Comparison of ENCODE assay signal across 20 cellular contexts in genomic region chr15:69308949-69309348, GRCh38. TPM values are rescaled to one million over a fixed set of nuclear protein-coding genes. Genes with fewer than 3 reads are reported as not detected.
A peak's percentile ranks its signal among the peaks of the same experiment; 100 is the strongest.
DNase-seq lines count a peak whose midpoint lies in the region; ATAC-seq, FAIRE-seq and TF ChIP-seq lines count a peak whose summit lies in the region.
"Had no signal": no experiment of that assay in that cellular context is flagged by ENCODE, and none has a peak within 500 bp of the region (broad histone marks: within the 10 kb centered on the region; RNA-seq: fewer than 3 reads in every experiment).

No MANE protein-coding gene starts in this region.

- H2AK5ac ChIP-seq in IMR-90 (ENCODE audit: low read depth, low read length), result 0 out of 2 replicates have a peak overlapping the region, but pooled peaks have one; percentile 35

- H3K56ac ChIP-seq in IMR-90 (ENCODE audit: extremely low read depth, insufficient read depth, low read length), result no peak overlapping the region

- H3K9ac ChIP-seq in IMR-90 (ENCODE audit: low read depth, low read length), result no peak overlapping the region

- peak overlapping the region; percentile 40; the same call in 1 of the 3 replicates for H2BK15ac ChIP-seq in IMR-90 (ENCODE audit: low read depth, low read length)

- H3K14ac ChIP-seq in IMR-90 (replicated peaks; ENCODE audit: low read depth, low read length), result no peak overlapping the region

- dilution Hi-C loops in IMR-90 (cut with HindIII; ENCODE audit: low sequenced_read_pairs, unreplicated experiment), result no loop called here

- H3K4me1 ChIP-seq in A549 (peaks cover 91% of the 10 kb centered on the region), IMR-90 (ENCODE audit: control insufficient read depth, insufficient read depth, low read length) (peaks cover 26% of the 10 kb centered on the region), psoas muscle (no peaks in the 10 kb centered on the region)
- H3K4me1 ChIP-seq: HAP-1 had no signal

- no peak overlapping the region for H4K8ac ChIP-seq in IMR-90 (ENCODE audit: low read depth in 2 of 2, low read length in 2 of 2)

- DNase-seq in A549 (ENCODE audit: low read depth in 1 of 2, low spot score in 1 of 2) (no peak), IMR-90 (no peak), progenitor cell of endocrine pancreas (ENCODE audit: low spot score, unreplicated experiment) (no peak), OCI-M2 (lab: John Stamatoyannopoulos, UW; ENCODE audit: unreplicated experiment) (no peak), psoas muscle (no peak)
- DNase-seq in activated effector memory CD4-positive, alpha-beta T cell treated with Interleukin-2 at 50 U/mL for 16 hours, result no peak
- DNase-seq: 8988T; C1 segment of cervical spinal cord; Calu3; CD4-positive, alpha-beta memory T cell; COR-L47; DMS53; DMS79 treated with DMSO at 0.1 percent for 48 hours; GF-D8; GOT3 had no signal

- peaks cover 2% of the 10 kb centered on the region; the same call in 1 of the 2 replicates for H4K20me1 ChIP-seq in IMR-90 (ENCODE audit: insufficient read depth, low read length)

- no peak overlapping the region for H3K4ac ChIP-seq in IMR-90 (ENCODE audit: low read depth, low read length)

- H2BK120ac ChIP-seq in IMR-90 (ENCODE audit: low read depth, low read length), result no peak overlapping the region

- no peak for TF ChIP-seq POLR2A in A549 (IDR thresholded peaks at IDR 0.05; ENCODE audit: low read length)
- no peak for TF ChIP-seq POLR2A in IMR-90 (IDR thresholded peaks at IDR 0.05; ENCODE audit: low read depth, low read length)

- H3K27ac Mint-ChIP-seq in nephron (peak overlapping the region in 2 of 3 experiments; percentile 1 to 38), progenitor cell of endocrine pancreas (peak overlapping the region; percentile 10)

- H2BK20ac ChIP-seq in IMR-90 (ENCODE audit: low read depth, low read length), result 0 out of 2 replicates have a peak overlapping the region, but pooled peaks have one; percentile 39

- H3K27ac ChIP-seq in A549 (peak overlapping the region; percentile 96 to 97; a peak in 5 of 6 replicates), IMR-90 (ENCODE audit: insufficient read depth, low read length) (no peak overlapping the region), psoas muscle (no peak overlapping the region)

- H2AFZ ChIP-seq in IMR-90 (replicated peaks; ENCODE audit: low read length, poor library complexity), result no peak overlapping the region

- TF ChIP-seq CTCF in A549 (IDR thresholded peaks at IDR 0.05) (no peak), IMR-90 (conservative IDR thresholded peaks at IDR 0.05; ENCODE audit: low read depth, low read length) (no peak), nephron (IDR thresholded peaks at IDR 0.05; ENCODE audit: unreplicated experiment in 3 of 3) (no peak), progenitor cell of endocrine pancreas (IDR thresholded peaks at IDR 0.05; ENCODE audit: unreplicated experiment) (no peak), psoas muscle (IDR thresholded peaks at IDR 0.05) (no peak)

- H3K27me3 Mint-ChIP-seq in nephron (ENCODE audit: low read depth) (peaks cover 28% of the 10 kb centered on the region), progenitor cell of endocrine pancreas (no peaks in the 10 kb centered on the region)

- CTCF ChIA-PET in A549 (lab: Yijun Ruan, JAX), result interaction anchor here (1.8 to 2.7 kb wide), 3 partner anchors 10 to 86 kb away, joined by 8 to 12 read pairs (median 9); no protein-coding TSS in a partner anchor
- CTCF ChIA-PET in IMR-90 (lab: Yijun Ruan, JAX), result no interaction called here

- TF ChIP-seq RAD21 in A549 (conservative IDR thresholded peaks at IDR 0.05 in 1 of 2, IDR thresholded peaks at IDR 0.05 in 1 of 2), result no peak
- TF ChIP-seq RAD21 in IMR-90 (IDR thresholded peaks at IDR 0.05; ENCODE audit: low read length), result no peak

- H3K18ac ChIP-seq in IMR-90 (ENCODE audit: low read depth, low read length), result no peak overlapping the region

- intact Hi-C loops in IMR-90 (cut with micrococcal nuclease) (no loop called here), psoas muscle (cut with DNase I) (no loop called here)

- no peak for FAIRE-seq in A549 (lab: Jason Lieb, UNC)
- FAIRE-seq: GM12891, GM18507, H54 had no signal

- H3K9me3 Mint-ChIP-seq in nephron (peaks cover 3% of the 10 kb centered on the region), progenitor cell of endocrine pancreas (ENCODE audit: low read depth) (peaks cover 3% of the 10 kb centered on the region)

- H3K27me3 ChIP-seq in IMR-90 (ENCODE audit: control insufficient read depth, insufficient read depth, low read length) (no peaks in the 10 kb centered on the region), psoas muscle (ENCODE audit: insufficient read depth in 3 of 3, low read length in 2 of 3) (peaks cover 0 to 9% (median 3%) of the 10 kb centered on the region in 3 donors)

- H3K9me3 ChIP-seq in A549 (no peaks in the 10 kb centered on the region), IMR-90 (ENCODE audit: control insufficient read depth, insufficient read depth, low read length) (no peaks in the 10 kb centered on the region), psoas muscle (no peaks in the 10 kb centered on the region)
- H3K9me3 ChIP-seq: HAP-1 had no signal

- peaks cover 24% of the 10 kb centered on the region for H3K9me1 ChIP-seq in IMR-90 (ENCODE audit: insufficient read depth, low read length)

- no peak overlapping the region for H3K23ac ChIP-seq in IMR-90 (ENCODE audit: low read depth, low read length)

- H3K36me3 Mint-ChIP-seq in nephron (ENCODE audit: low read depth), result peaks cover 7% of the 10 kb centered on the region
- peaks cover 14% of the 10 kb centered on the region for H3K36me3 Mint-ChIP-seq in progenitor cell of endocrine pancreas (ENCODE audit: insufficient read depth)
- H3K36me3 Mint-ChIP-seq: CD4-positive, alpha-beta memory T cell had no signal

- H3K36me3 ChIP-seq in IMR-90 (ENCODE audit: control insufficient read depth, insufficient read depth, low read length) (no peaks in the 10 kb centered on the region), psoas muscle (ENCODE audit: insufficient read depth in 1 of 2, low read depth in 1 of 2) (no peaks in the 10 kb centered on the region)
- H3K36me3 ChIP-seq: HAP-1 had no signal

- 94% methylated on average over 5 of the region's 5 CpGs for WGBS in A549 (ENCODE audit: missing lambda C conversion rate)
- 88% methylated on average over 5 of the region's 5 CpGs; no CpG with 5 or more reads in 1 of the 2 experiments for WGBS in IMR-90 (ENCODE audit: extremely low coverage in 2 of 2, insufficient read length in 1 of 2), 2 experiments
- 69 to 84% (median 84%) methylated on average over 5 of the region's 5 CpGs for WGBS in psoas muscle, 3 donors

- H3K4me2 ChIP-seq in A549 (no peak overlapping the region), IMR-90 (ENCODE audit: low read depth, low read length) (no peak overlapping the region)

- no peak overlapping the region for H4K5ac ChIP-seq in IMR-90 (ENCODE audit: low read depth, low read length)

- H2BK5ac ChIP-seq in IMR-90 (ENCODE audit: low read depth, low read length, poor library complexity, severe bottlenecking), result no peak overlapping the region

- H3K4me3 Mint-ChIP-seq in nephron, result no peak overlapping the region
- H3K4me3 Mint-ChIP-seq in progenitor cell of endocrine pancreas (ENCODE audit: low read depth), result no peak overlapping the region
- H3K4me3 Mint-ChIP-seq: CD4-positive, alpha-beta memory T cell had no signal

- H2AK9ac ChIP-seq in IMR-90 (replicated peaks; ENCODE audit: low read depth, low read length, poor library complexity), result no peak overlapping the region

- TF ChIP-seq EP300 in A549 (IDR thresholded peaks at IDR 0.05), result no peak

- no peak for ATAC-seq in A549
- no peak for ATAC-seq in IMR-90 (ENCODE audit: low read depth)
- no peak for ATAC-seq in psoas muscle

- BruUV-seq in IMR-90 (replicated peaks; lab: Mats Ljungman, UMichigan), result no TSS peak

- H3K4me3 ChIP-seq in A549 (no peak overlapping the region), IMR-90 (ENCODE audit: insufficient read depth, low read depth, low read length) (no peak overlapping the region), psoas muscle (no peak overlapping the region)
- H3K4me3 ChIP-seq: HAP-1 had no signal

- H3K79me1 ChIP-seq in IMR-90 (ENCODE audit: low read depth in 1 of 2, low read length in 2 of 2), result 0 out of 4 replicates have a peak, but pooled peaks cover 0 to 13% of the 10 kb centered on the region in 2 experiments

- peaks cover 11% of the 10 kb centered on the region for H3K4me1 Mint-ChIP-seq in nephron
- peaks cover 15% of the 10 kb centered on the region for H3K4me1 Mint-ChIP-seq in progenitor cell of endocrine pancreas (ENCODE audit: low read depth)
- H3K4me1 Mint-ChIP-seq: CD4-positive, alpha-beta memory T cell had no signal

- in situ Hi-C loops in IMR-90 (cut with MboI; ENCODE audit: low sequenced_read_pairs), result no loop called here

- H4K91ac ChIP-seq in IMR-90 (ENCODE audit: insufficient read depth, low read depth, low read length), result no peak overlapping the region; the same call in 1 of the 2 replicates

- POLR2A ChIA-PET in A549 (lab: Yijun Ruan, JAX), result no interaction called here
- POLR2A ChIA-PET in IMR-90 (lab: Charles Lee; ENCODE audit: unreplicated experiment), result no interaction called here

TF ChIP-seq in IMR-90, 13 proteins besides CTCF, POLR2A, EP300 and RAD21 (continues in another document):
- TF ChIP-seq RFX5 (IDR thresholded peaks at IDR 0.05; ENCODE audit: low read depth, low read length), result no peak
- no peak for TF ChIP-seq CHD1 (IDR thresholded peaks at IDR 0.05; ENCODE audit: low read depth, low read length)
- TF ChIP-seq BHLHE40 (IDR thresholded peaks at IDR 0.05; ENCODE audit: low read depth, low read length), result no peak
- no peak for TF ChIP-seq NFE2L2 (IDR thresholded peaks at IDR 0.05; ENCODE audit: low read depth, low read length)
- no peak for TF ChIP-seq USF2 (IDR thresholded peaks at IDR 0.05; ENCODE audit: low read depth, low read length)

RNA-seq across cellular contexts. Expression of gene PAQR5, which starts 10.2 kb away (rescaled TPM):
- 114 and 158 TPM in 2 replicates for polyA plus RNA-seq in A549 (2011; rRNA removed)
- 109 and 154 TPM in 2 replicates for polyA plus RNA-seq in A549 (2012; cell fraction: cytosol; rRNA removed)
- polyA plus RNA-seq in A549 (2012; cell fraction: nucleus; rRNA removed), result 113 and 118 TPM in 2 replicates
- polyA plus RNA-seq in A549 (2017; fragmentation: RNase III; extraction: RNeasy Plus Mini Kit Qiagen cat#74134 plus additional on column Dnase treatment), result 83.8 to 104 TPM (median 90.7 TPM) in 3 replicates
- 292 and 372 TPM in 2 replicates for polyA minus RNA-seq in A549 (2011; rRNA and poly(A)+ RNA removed)
- 2.7 and 3.3 TPM in 2 replicates for total RNA-seq in IMR-90 (2012; rRNA removed)
- 2.3 and 3.1 TPM in 2 replicates for polyA plus RNA-seq in IMR-90 (2012; rRNA removed)
- polyA plus RNA-seq in IMR-90 (2012; cell fraction: cytosol; rRNA removed), result 1.7 and 3.2 TPM in 2 replicates
- polyA plus RNA-seq in IMR-90 (2012; cell fraction: nucleus; rRNA removed; ENCODE audit: low replicate concordance), result 0.87 and 1.6 TPM in 2 replicates
- total RNA-seq in progenitor cell of endocrine pancreas, result 12.6 and 14.6 TPM in 2 replicates
- total RNA-seq in psoas muscle, result under 1 TPM in 3 of 4 donors, not detected in 1; 0.08 to 0.39 (median 0.22) TPM
- polyA plus RNA-seq in psoas muscle, result under 1 TPM; 0.09 to 0.21 (median 0.14) TPM
- polyA plus RNA-seq: CD4-positive, alpha-beta memory T cell had no signal

Comparison
In these comparisons a context has a peak if more than half of its experiments do, and no peak if none do; other contexts are left out.
1. H3K27ac ChIP-seq: peak in A549 (2 of 2); none in IMR-90 (single experiment) and psoas muscle (single experiment).